ENCODE assay signal across 1 cellular context in the genomic region with DNA sequence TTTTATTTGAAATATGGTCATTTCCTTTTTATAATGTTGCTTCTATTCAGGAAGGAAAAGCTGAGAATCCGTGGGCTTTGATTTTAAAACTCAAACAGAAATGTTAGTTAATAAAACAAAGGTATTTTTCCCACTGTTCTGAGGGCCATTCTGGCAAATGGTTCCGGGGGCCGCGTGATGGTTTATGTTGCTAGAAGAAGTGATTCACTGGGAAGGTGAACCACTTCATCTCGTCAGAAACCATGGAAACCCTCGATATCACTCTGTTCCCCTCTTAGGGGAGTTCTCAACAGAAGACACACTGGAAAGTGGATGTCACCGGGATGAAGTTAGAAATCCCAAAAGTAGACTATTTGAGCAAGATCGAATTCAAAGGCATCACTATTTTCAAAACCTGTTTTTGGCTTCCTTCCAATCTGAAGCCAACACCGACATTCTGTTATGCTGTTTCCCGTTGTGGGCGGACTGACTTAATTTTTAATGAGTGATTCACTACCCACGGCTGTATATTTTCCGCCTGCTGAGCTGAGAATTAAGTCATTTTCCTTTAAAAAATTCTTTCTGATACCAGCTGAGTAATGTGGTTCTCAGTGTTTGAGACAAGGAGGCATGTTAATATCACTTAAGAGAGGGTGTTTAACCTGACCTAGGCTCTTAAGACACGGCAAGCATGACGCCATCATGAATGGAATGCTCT.
TF ChIP-seq lines count a peak whose summit lies in the region.

No MANE protein-coding gene starts in this region.

TF ChIP-seq in WTC11, 78 proteins besides CTCF, POLR2A, EP300 and RAD21 (continued from another document):
- TF ChIP-seq E2F1 (CRISPR knock-in tag; IDR thresholded peaks at IDR 0.05): no peak
- TF ChIP-seq RORB (CRISPR knock-in tag; IDR thresholded peaks at IDR 0.05): no peak
- no peak for TF ChIP-seq GTF2I (CRISPR knock-in tag; conservative IDR thresholded peaks at IDR 0.05)
- TF ChIP-seq, protein P1, sequence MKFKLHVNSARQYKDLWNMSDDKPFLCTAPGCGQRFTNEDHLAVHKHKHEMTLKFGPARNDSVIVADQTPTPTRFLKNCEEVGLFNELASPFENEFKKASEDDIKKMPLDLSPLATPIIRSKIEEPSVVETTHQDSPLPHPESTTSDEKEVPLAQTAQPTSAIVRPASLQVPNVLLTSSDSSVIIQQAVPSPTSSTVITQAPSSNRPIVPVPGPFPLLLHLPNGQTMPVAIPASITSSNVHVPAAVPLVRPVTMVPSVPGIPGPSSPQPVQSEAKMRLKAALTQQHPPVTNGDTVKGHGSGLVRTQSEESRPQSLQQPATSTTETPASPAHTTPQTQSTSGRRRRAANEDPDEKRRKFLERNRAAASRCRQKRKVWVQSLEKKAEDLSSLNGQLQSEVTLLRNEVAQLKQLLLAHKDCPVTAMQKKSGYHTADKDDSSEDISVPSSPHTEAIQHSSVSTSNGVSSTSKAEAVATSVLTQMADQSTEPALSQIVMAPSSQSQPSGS (CRISPR knock-in tag; IDR thresholded peaks at IDR 0.05; ENCODE audit: borderline replicate concordance, low read depth): no peak
